Comparison of ENCODE assay signal across 17 cellular contexts in the genomic region with DNA sequence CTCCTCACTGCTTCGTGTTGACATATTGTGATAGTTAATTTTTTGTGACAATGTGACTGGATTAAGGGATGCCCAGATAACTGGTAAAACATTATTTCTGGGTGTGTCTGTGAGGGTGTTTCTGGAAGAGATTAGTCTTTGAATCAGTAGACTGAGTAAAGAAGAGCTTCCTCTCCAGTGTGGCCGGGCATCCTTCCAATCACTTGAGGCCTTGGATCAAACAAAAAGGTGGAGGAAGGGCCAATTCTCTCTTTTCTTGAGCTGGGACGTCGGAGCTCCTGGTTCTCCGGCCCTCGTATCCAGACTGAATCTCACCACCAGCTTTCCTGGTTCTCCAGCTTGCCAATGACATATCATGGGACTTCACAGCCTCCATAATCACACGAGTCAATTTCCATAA.
DNase-seq lines count a peak whose midpoint lies in the region; ATAC-seq, FAIRE-seq and TF ChIP-seq lines count a peak whose summit lies in the region.
"Had no signal": no experiment of that assay in that cellular context is flagged by ENCODE, and none has a peak within 500 bp of the region (broad histone marks: within the 10 kb centered on the region; RNA-seq: fewer than 3 reads in every experiment).

No MANE protein-coding gene starts in this region.

- H3K27ac Mint-ChIP-seq in activated T-cell treated with anti-CD3 and anti-CD28 coated beads, Interleukin-2, amount 50 U/mL, for 24 hours, result peak overlapping the region; percentile 47
- H3K27ac Mint-ChIP-seq in activated B cell treated with CpG ODN at 0.5 μM for 24 hours (peak overlapping the region; percentile 43), naive B cell (peak overlapping the region in 5 of 6 donors; percentile 24 to 87 (median 76)), WTC11 (no peak overlapping the region)
- H3K27ac Mint-ChIP-seq: CD8-positive, alpha-beta T cell had no signal

- peaks cover 6% of the 10 kb centered on the region for H3K9me3 Mint-ChIP-seq in activated T-cell treated with anti-CD3 and anti-CD28 coated beads, Interleukin-2, amount 50 U/mL, for 24 hours
- H3K9me3 Mint-ChIP-seq in activated B cell treated with CpG ODN at 0.5 μM for 24 hours (no peaks in the 10 kb centered on the region), naive B cell (no peaks in the 10 kb centered on the region), WTC11 (peaks cover 13% of the 10 kb centered on the region)

- peak; percentile 14 for DNase-seq in activated T-cell treated with anti-CD3 and anti-CD28 coated beads, Interleukin-2, amount 50 U/mL, for 24 hours
- no peak for DNase-seq in activated T-cell treated with anti-CD3 and anti-CD28 coated beads, Interleukin-2, amount 50 U/mL, for 1 hour
- DNase-seq in activated B cell treated with CpG ODN at 0.5 μM for 24 hours (no peak), naive B cell (no peak), DMS53 treated with DMSO at 0.1 percent for 48 hours (lab: John Stamatoyannopoulos, UW; ENCODE audit: unreplicated experiment) (no peak), GM12891 (ENCODE audit: insufficient read length, low spot score) (no peak), WTC11 (ENCODE audit: low spot score) (no peak)
- DNase-seq: CD8-positive, alpha-beta T cell; DMS53; MV-4-11; NCI-H1694 treated with DMSO at 0.1 percent for 48 hours; NCI-H2107; NCI-H2227 treated with DMSO at 0.1 percent for 48 hours; NCI-H510A treated with DMSO at 0.1 percent for 48 hours; NCI-H774; SHP77 had no signal

- ATAC-seq in activated B cell treated with CpG ODN at 0.5 μM for 24 hours (ENCODE audit: low read depth), result no peak
- no peak for ATAC-seq in naive B cell (ENCODE audit: low read depth in 2 of 2)
- no peak for ATAC-seq in WTC11
- ATAC-seq: A549; CD8-positive, alpha-beta T cell had no signal

- H3K27me3 Mint-ChIP-seq in activated T-cell treated with anti-CD3 and anti-CD28 coated beads, Interleukin-2, amount 50 U/mL, for 24 hours, result no peaks in the 10 kb centered on the region
- H3K27me3 Mint-ChIP-seq in activated B cell treated with CpG ODN at 0.5 μM for 24 hours (no peaks in the 10 kb centered on the region), naive B cell (no peaks in the 10 kb centered on the region), WTC11 (ENCODE audit: low read depth) (no peaks in the 10 kb centered on the region)

- no peak for FAIRE-seq in GM12891 (lab: Jason Lieb, UNC)
- FAIRE-seq: A549 had no signal

- TF ChIP-seq CTCF in activated B cell treated with CpG ODN at 0.5 μM for 24 hours (IDR thresholded peaks at IDR 0.05) (no peak), WTC11 (IDR thresholded peaks at IDR 0.05) (no peak)

- POLR2A ChIA-PET in activated B cell treated with CpG ODN at 0.5 μM for 24 hours (lab: Charles Lee) (no interaction called here), WTC11 (lab: Charles Lee) (no interaction called here)

- H3K36me3 Mint-ChIP-seq in activated T-cell treated with anti-CD3 and anti-CD28 coated beads, Interleukin-2, amount 50 U/mL, for 24 hours (ENCODE audit: low read depth), result peaks cover 17% of the 10 kb centered on the region
- peaks cover 2% of the 10 kb centered on the region for H3K36me3 Mint-ChIP-seq in activated B cell treated with CpG ODN at 0.5 μM for 24 hours (ENCODE audit: low read depth)
- H3K36me3 Mint-ChIP-seq in naive B cell, result peaks cover 7 to 9% of the 10 kb centered on the region in 2 donors
- H3K36me3 Mint-ChIP-seq in WTC11, result peaks cover 12% of the 10 kb centered on the region

- no peak overlapping the region for H3K4me3 Mint-ChIP-seq in activated T-cell treated with anti-CD3 and anti-CD28 coated beads, Interleukin-2, amount 50 U/mL, for 24 hours
- H3K4me3 Mint-ChIP-seq in activated B cell treated with CpG ODN at 0.5 μM for 24 hours, result no peak overlapping the region
- H3K4me3 Mint-ChIP-seq in naive B cell, result peak overlapping the region in 1 of 8 donors; percentile 65
- H3K4me3 Mint-ChIP-seq in WTC11, result no peak overlapping the region
- H3K4me3 Mint-ChIP-seq: CD8-positive, alpha-beta T cell had no signal

- CTCF ChIA-PET in activated B cell treated with CpG ODN at 0.5 μM for 24 hours (lab: Charles Lee), result interaction anchor here (1.2 kb wide), 1 partner anchor 315 kb away, joined by 4 read pairs; no protein-coding TSS in a partner anchor
- CTCF ChIA-PET in WTC11 (lab: Charles Lee), result interaction anchor here (1.3 to 3.4 kb wide), 2 partner anchors 37 to 315 kb away, joined by 3 to 9 read pairs; no protein-coding TSS in a partner anchor

- peaks cover 75% of the 10 kb centered on the region for H3K4me1 Mint-ChIP-seq in activated T-cell treated with anti-CD3 and anti-CD28 coated beads, Interleukin-2, amount 50 U/mL, for 24 hours (ENCODE audit: low read depth)
- peaks cover 70% of the 10 kb centered on the region for H3K4me1 Mint-ChIP-seq in activated B cell treated with CpG ODN at 0.5 μM for 24 hours
- H3K4me1 Mint-ChIP-seq in naive B cell, result peaks cover 52 to 75% (median 66%) of the 10 kb centered on the region in 3 donors
- H3K4me1 Mint-ChIP-seq in WTC11, result peaks cover 29% of the 10 kb centered on the region

- intact Hi-C loops in activated B cell treated with CpG ODN at 0.5 μM for 24 hours (cut with micrococcal nuclease), result loop anchor here (5.0 kb wide), 2 partner anchors 45 to 315 kb away; no protein-coding TSS in a partner anchor

- TF ChIP-seq POLR2A in GM12891 (IDR thresholded peaks at IDR 0.05; ENCODE audit: low read depth, low read length), result no peak

TF ChIP-seq in GM12891, 5 proteins besides CTCF, POLR2A, EP300 and RAD21:
- TF ChIP-seq POLR2AphosphoS5 (IDR thresholded peaks at IDR 0.05; ENCODE audit: low read depth, low read length) (no peak), TAF1 (IDR thresholded peaks at IDR 0.05; ENCODE audit: low read depth, low read length) (no peak), SPI1 (IDR thresholded peaks at IDR 0.05; ENCODE audit: low read depth, low read length) (no peak), POU2F2 (IDR thresholded peaks at IDR 0.05; ENCODE audit: low read depth, low read length) (no peak), PAX5 (IDR thresholded peaks at IDR 0.05; ENCODE audit: insufficient read depth, low read length, severe bottlenecking) (no peak)
TF ChIP-seq in GM12891: peak in this region for 0.

TF ChIP-seq in WTC11, 78 proteins besides CTCF, POLR2A, EP300 and RAD21:
- TF ChIP-seq RELA (CRISPR knock-in tag; IDR thresholded peaks at IDR 0.05; ENCODE audit: borderline replicate concordance) (no peak), NFATC4 (CRISPR knock-in tag; IDR thresholded peaks at IDR 0.05) (no peak), ZNF219 (CRISPR knock-in tag; IDR thresholded peaks at IDR 0.05; ENCODE audit: borderline replicate concordance) (no peak)
